13 cellular contexts compared by ENCODE assay signal in the genomic region with DNA sequence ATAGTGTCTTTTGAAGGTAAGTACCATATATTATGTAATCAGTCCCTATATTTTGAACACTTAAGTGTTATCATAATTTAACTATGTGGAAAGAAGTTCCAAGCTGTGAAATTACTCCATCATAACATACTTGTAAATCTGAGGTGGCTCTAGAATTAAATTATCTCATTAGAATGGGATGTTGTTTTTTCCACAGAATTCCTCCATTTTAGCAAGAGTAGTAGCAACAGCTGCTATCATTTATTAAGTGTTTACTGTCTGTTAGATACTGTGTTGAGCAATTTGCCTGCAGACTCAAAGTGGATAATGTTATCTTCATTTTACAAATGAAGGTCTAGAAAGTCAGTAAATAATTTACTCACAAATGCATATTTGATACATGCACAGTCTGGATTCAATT.
DNase-seq lines count a peak whose midpoint lies in the region; ATAC-seq and TF ChIP-seq lines count a peak whose summit lies in the region.
"Had no signal": no experiment of that assay in that cellular context is flagged by ENCODE, and none has a peak within 500 bp of the region (broad histone marks: within the 10 kb centered on the region; RNA-seq: fewer than 3 reads in every experiment).

No MANE protein-coding gene starts in this region.

- no peak overlapping the region for H3K27ac Mint-ChIP-seq in activated naive CD8-positive, alpha-beta T cell treated with anti-CD3 and anti-CD28 coated beads, Interleukin-2, amount 50 U/mL, for 24 hours
- H3K27ac Mint-ChIP-seq: CD4-positive, CD25-positive, alpha-beta regulatory T cell; GM23338; H9 had no signal

- no peaks in the 10 kb centered on the region for H3K36me3 Mint-ChIP-seq in activated naive CD8-positive, alpha-beta T cell treated with anti-CD3 and anti-CD28 coated beads, Interleukin-2, amount 50 U/mL, for 24 hours (ENCODE audit: low read depth)
- H3K36me3 Mint-ChIP-seq: CD4-positive, CD25-positive, alpha-beta regulatory T cell had no signal

- H3K9me3 Mint-ChIP-seq in activated naive CD8-positive, alpha-beta T cell treated with anti-CD3 and anti-CD28 coated beads, Interleukin-2, amount 50 U/mL, for 24 hours = no peaks in the 10 kb centered on the region
- H3K9me3 Mint-ChIP-seq: GM23338, H9 had no signal

- H3K4me3 Mint-ChIP-seq in activated naive CD8-positive, alpha-beta T cell treated with anti-CD3 and anti-CD28 coated beads, Interleukin-2, amount 50 U/mL, for 24 hours = no peak overlapping the region
- H3K4me3 Mint-ChIP-seq: CD4-positive, CD25-positive, alpha-beta regulatory T cell; GM23338; H9 had no signal

- ATAC-seq in left ventricle myocardium superior (peak; percentile 14), Right ventricle myocardium inferior (no peak), HG02981 (IDR thresholded peaks at IDR 0.05; ENCODE audit: unreplicated experiment) (no peak)
- ATAC-seq in activated naive CD8-positive, alpha-beta T cell treated with anti-CD3 and anti-CD28 coated beads, Interleukin-2, amount 50 U/mL, for 24 hours = no peak
- ATAC-seq: GM23338 had no signal

- H3K27me3 Mint-ChIP-seq in activated naive CD8-positive, alpha-beta T cell treated with anti-CD3 and anti-CD28 coated beads, Interleukin-2, amount 50 U/mL, for 24 hours = no peaks in the 10 kb centered on the region
- H3K27me3 Mint-ChIP-seq: CD4-positive, CD25-positive, alpha-beta regulatory T cell had no signal

- TF ChIP-seq CTCF in fibroblast of villous mesenchyme (IDR thresholded peaks at IDR 0.05; ENCODE audit: insufficient read depth, low read depth, low read length) = no peak

- H3K4me1 Mint-ChIP-seq in activated naive CD8-positive, alpha-beta T cell treated with anti-CD3 and anti-CD28 coated beads, Interleukin-2, amount 50 U/mL, for 24 hours = no peaks in the 10 kb centered on the region

- DNase-seq in left ventricle myocardium superior (no peak), Right ventricle myocardium inferior (ENCODE audit: missing footprints) (no peak), amniotic epithelial cell (ENCODE audit: low read depth) (peak; percentile 64), fibroblast of villous mesenchyme (ENCODE audit: low read depth) (peak; percentile 57), mesenteric fat pad (ENCODE audit: low spot score) (no peak), amniotic stem cell (lab: John Stamatoyannopoulos, UW) (no peak)
- no peak for DNase-seq in activated naive CD8-positive, alpha-beta T cell treated with anti-CD3 and anti-CD28 coated beads, Interleukin-2, amount 50 U/mL, for 24 hours
- DNase-seq: CD4-positive, CD25-positive, alpha-beta regulatory T cell; DMS 273 treated with DMSO at 0.1 percent for 48 hours; H9 had no signal

- intact Hi-C loops in left ventricle myocardium superior (cut with micrococcal nuclease) = no loop called here
- intact Hi-C loops in Right ventricle myocardium inferior (cut with DNase I) = no loop called here

- H3K4me3 ChIP-seq in fibroblast of villous mesenchyme (ENCODE audit: low read depth, low read length) = no peak overlapping the region
- H3K4me3 ChIP-seq: BLaER1 treated with 17β-estradiol and CSF1 and Interleukin-3, amounts not matched to agents 10 nM and 100 nM; GM23338 had no signal

Comparison
In these comparisons a context has a peak if more than half of its experiments do, and no peak if none do; other contexts are left out.
1. DNase-seq: peak in amniotic epithelial cell (single experiment) and fibroblast of villous mesenchyme (single experiment); none in left ventricle myocardium superior (single experiment), Right ventricle myocardium inferior (single experiment), mesenteric fat pad (single experiment), activated naive CD8-positive, alpha-beta T cell treated with anti-CD3 and anti-CD28 coated beads, Interleukin-2, amount 50 U/mL, for 24 hours (single experiment) and amniotic stem cell (single experiment).